Comparison of ENCODE assay signal across 12 cellular contexts in genomic region chr12:75655233-75655879, GRCh38.
A peak's percentile ranks its signal among the peaks of the same experiment; 100 is the strongest.
DNase-seq lines count a peak whose midpoint lies in the region; ATAC-seq and TF ChIP-seq lines count a peak whose summit lies in the region.
"Had no signal": no experiment of that assay in that cellular context is flagged by ENCODE, and none has a peak within 500 bp of the region (broad histone marks: within the 10 kb centered on the region; RNA-seq: fewer than 3 reads in every experiment).

No MANE protein-coding gene starts in this region.

- H4K20me1 ChIP-seq in PC-3 (ENCODE audit: low read length): no peaks in the 10 kb centered on the region

- peak overlapping the region; percentile 94 for H3K27ac ChIP-seq in Panc1 (ENCODE audit: low read length)
- H3K27ac ChIP-seq in thyroid gland: no peak overlapping the region
- no peak overlapping the region for H3K27ac ChIP-seq in PC-3 (ENCODE audit: low read length)

- peak; percentile 76 for DNase-seq in activated CD8-positive, alpha-beta memory T cell treated with anti-CD3 and anti-CD28 coated beads, Interleukin-2, amount 10 ng/mL, durations not matched to agents 7 days and 5 days
- no peak for DNase-seq in activated CD8-positive, alpha-beta memory T cell treated with anti-CD3 and anti-CD28 coated beads for 24 hours
- no peak for DNase-seq in Panc1 (ENCODE audit: low read depth, low spot score)
- peak in 1 of 2 donors; percentile 51 for DNase-seq in stimulated activated effector memory CD8-positive, alpha-beta T cell treated with anti-CD3 and anti-CD28 coated beads, Interleukin-12 subunit alpha, Interleukin-12 subunit beta, amount 100 ng/mL, for 72 hours (ENCODE audit: low spot score in 2 of 2)
- DNase-seq in thyroid gland: no peak
- DNase-seq in PC-3: no peak
- DNase-seq in stimulated activated CD4-positive, alpha-beta T cell treated with anti-CD3 and anti-CD28 coated beads, Interleukin-4, amount 100 ng/mL, for 24 hours: no peak
- DNase-seq: brain microvascular endothelial cell; kidney; NCI-H1048; stimulated activated CD4-positive, alpha-beta T cell treated with anti-CD3 and anti-CD28 coated beads, Interleukin-15, amount 100 ng/mL, for 24 hours had no signal

- 92 to 93% methylated on average over 4 of the region's 4 CpGs for WGBS in thyroid gland, 2 donors

- no peak overlapping the region for H3K9ac ChIP-seq in PC-3 (ENCODE audit: low read length)

- peak; percentile 76 for ATAC-seq in activated CD8-positive, alpha-beta memory T cell treated with anti-CD3 and anti-CD28 coated beads, Interleukin-2, amount 10 ng/mL, durations not matched to agents 7 days and 5 days
- ATAC-seq in HG02759 (IDR thresholded peaks at IDR 0.05; ENCODE audit: unreplicated experiment) (peak; percentile 56), Panc1 (no peak), PC-3 (no peak)
- ATAC-seq in stimulated activated effector memory CD8-positive, alpha-beta T cell treated with anti-CD3 and anti-CD28 coated beads, Interleukin-12 subunit alpha, Interleukin-12 subunit beta, amount 100 ng/mL, for 72 hours: peak; percentile 87

- H3K4me3 Mint-ChIP-seq in activated CD8-positive, alpha-beta memory T cell treated with anti-CD3 and anti-CD28 coated beads, Interleukin-2, amount 10 ng/mL, durations not matched to agents 7 days and 5 days: peak overlapping the region; percentile 6
- H3K4me3 Mint-ChIP-seq in stimulated activated effector memory CD8-positive, alpha-beta T cell treated with anti-CD3 and anti-CD28 coated beads, Interleukin-12 subunit alpha, Interleukin-12 subunit beta, amount 100 ng/mL, for 72 hours: no peak overlapping the region

- H3K27me3 Mint-ChIP-seq in activated CD8-positive, alpha-beta memory T cell treated with anti-CD3 and anti-CD28 coated beads, Interleukin-2, amount 10 ng/mL, durations not matched to agents 7 days and 5 days: peaks cover 28% of the 10 kb centered on the region

- no peak for TF ChIP-seq POLR2A in thyroid gland (IDR thresholded peaks at IDR 0.05)

- peaks cover 26% of the 10 kb centered on the region for H3K4me1 ChIP-seq in Panc1 (ENCODE audit: control insufficient read depth, insufficient read depth, low read length)
- no peaks in the 10 kb centered on the region for H3K4me1 ChIP-seq in thyroid gland
- H3K4me1 ChIP-seq in PC-3 (ENCODE audit: insufficient read depth, low read length): peaks cover 43% of the 10 kb centered on the region

- TF ChIP-seq CTCF in Panc1 (IDR thresholded peaks at IDR 0.05) (no peak), thyroid gland (IDR thresholded peaks at IDR 0.05) (no peak), PC-3 (conservative IDR thresholded peaks at IDR 0.05; ENCODE audit: low read depth, low read length) (no peak)

- BruUV-seq in Panc1 (replicated peaks; lab: Mats Ljungman, UMichigan) (no TSS peak), PC-3 (replicated peaks; lab: Mats Ljungman, UMichigan) (no TSS peak)

- H3K4me1 Mint-ChIP-seq in activated CD8-positive, alpha-beta memory T cell treated with anti-CD3 and anti-CD28 coated beads, Interleukin-2, amount 10 ng/mL, durations not matched to agents 7 days and 5 days: peaks cover 59% of the 10 kb centered on the region
- peaks cover 26% of the 10 kb centered on the region for H3K4me1 Mint-ChIP-seq in stimulated activated effector memory CD8-positive, alpha-beta T cell treated with anti-CD3 and anti-CD28 coated beads, Interleukin-12 subunit alpha, Interleukin-12 subunit beta, amount 100 ng/mL, for 72 hours

- H3K9me3 Mint-ChIP-seq in activated CD8-positive, alpha-beta memory T cell treated with anti-CD3 and anti-CD28 coated beads, Interleukin-2, amount 10 ng/mL, durations not matched to agents 7 days and 5 days (ENCODE audit: low read depth): no peaks in the 10 kb centered on the region
- H3K9me3 Mint-ChIP-seq in stimulated activated effector memory CD8-positive, alpha-beta T cell treated with anti-CD3 and anti-CD28 coated beads, Interleukin-12 subunit alpha, Interleukin-12 subunit beta, amount 100 ng/mL, for 72 hours: no peaks in the 10 kb centered on the region

- CTCF ChIA-PET in activated CD8-positive, alpha-beta memory T cell treated with anti-CD3 and anti-CD28 coated beads, Interleukin-2, amount 10 ng/mL, durations not matched to agents 7 days and 5 days (lab: Charles Lee): interaction anchor here (1.9 kb wide), 1 partner anchor 14 kb away, joined by 7 read pairs; no protein-coding TSS in a partner anchor
- CTCF ChIA-PET in Panc1 (lab: Charles Lee) (no interaction called here), PC-3 (lab: Charles Lee) (no interaction called here)

- H3K9me3 ChIP-seq in Panc1 (ENCODE audit: control insufficient read depth, insufficient read depth, low read depth, low read length) (peaks cover 15% of the 10 kb centered on the region; the same call in 1 of the 2 replicates), thyroid gland (no peaks in the 10 kb centered on the region), PC-3 (ENCODE audit: low read length) (no peaks in the 10 kb centered on the region)

- no peak overlapping the region for H3K4me2 ChIP-seq in PC-3 (ENCODE audit: low read length)

- H3K36me3 ChIP-seq in Panc1 (ENCODE audit: control insufficient read depth, insufficient read depth, low read length): no peaks in the 10 kb centered on the region
- no peaks in the 10 kb centered on the region for H3K36me3 ChIP-seq in thyroid gland
- H3K36me3 ChIP-seq in PC-3 (ENCODE audit: low read depth, low read length): no peaks in the 10 kb centered on the region
- H3K36me3 ChIP-seq: brain microvascular endothelial cell had no signal

- POLR2A ChIA-PET in Panc1 (lab: Charles Lee) (no interaction called here), PC-3 (lab: Charles Lee; ENCODE audit: unreplicated experiment) (no interaction called here)

- in situ Hi-C loops in Panc1 (cut with HindIII; ENCODE audit: low pct_unique_long_range_greater_than_20kb, low sequenced_read_pairs): no loop called here

- H3K27ac Mint-ChIP-seq in activated CD8-positive, alpha-beta memory T cell treated with anti-CD3 and anti-CD28 coated beads, Interleukin-2, amount 10 ng/mL, durations not matched to agents 7 days and 5 days: peak overlapping the region; percentile 92
- H3K27ac Mint-ChIP-seq in stimulated activated effector memory CD8-positive, alpha-beta T cell treated with anti-CD3 and anti-CD28 coated beads, Interleukin-12 subunit alpha, Interleukin-12 subunit beta, amount 100 ng/mL, for 72 hours: no peak overlapping the region

- peaks cover 16% of the 10 kb centered on the region for H3F3A ChIP-seq in PC-3 (ENCODE audit: low read length, unreplicated experiment)

- peaks cover 34% of the 10 kb centered on the region for H3K36me3 Mint-ChIP-seq in activated CD8-positive, alpha-beta memory T cell treated with anti-CD3 and anti-CD28 coated beads, Interleukin-2, amount 10 ng/mL, durations not matched to agents 7 days and 5 days
- H3K36me3 Mint-ChIP-seq in stimulated activated effector memory CD8-positive, alpha-beta T cell treated with anti-CD3 and anti-CD28 coated beads, Interleukin-12 subunit alpha, Interleukin-12 subunit beta, amount 100 ng/mL, for 72 hours: no peaks in the 10 kb centered on the region

- intact Hi-C loops in Panc1 (cut with micrococcal nuclease; ENCODE audit: unreplicated experiment): no loop called here
- intact Hi-C loops in thyroid gland (cut with DNase I): no loop called here
- intact Hi-C loops in PC-3 (cut with micrococcal nuclease): loop anchor here (5.0 kb wide), 1 partner anchor 297 kb away; no protein-coding TSS in a partner anchor

- no peaks in the 10 kb centered on the region for H3K79me2 ChIP-seq in PC-3 (ENCODE audit: low read length)

- no peaks in the 10 kb centered on the region for H3K9me2 ChIP-seq in PC-3 (replicated peaks; ENCODE audit: low read length)

- H2AFZ ChIP-seq in PC-3 (ENCODE audit: low read length): no peak overlapping the region

- H3K27me3 ChIP-seq in Panc1 (ENCODE audit: control insufficient read depth, insufficient read depth, low read length): no peaks in the 10 kb centered on the region
- H3K27me3 ChIP-seq in thyroid gland: no peaks in the 10 kb centered on the region
- no peaks in the 10 kb centered on the region for H3K27me3 ChIP-seq in PC-3 (ENCODE audit: low read length)
- H3K27me3 ChIP-seq: brain microvascular endothelial cell had no signal

- H3K4me3 ChIP-seq in Panc1 (ENCODE audit: low read depth in 2 of 2, low read length in 2 of 2) (no peak overlapping the region), thyroid gland (replicated peaks in 1 of 3) (no peak overlapping the region), PC-3 (ENCODE audit: low read length) (no peak overlapping the region)

Comparison
In these comparisons a context has a peak if more than half of its experiments do, and no peak if none do; other contexts are left out.
1. ATAC-seq: peak in activated CD8-positive, alpha-beta memory T cell treated with anti-CD3 and anti-CD28 coated beads, Interleukin-2, amount 10 ng/mL, durations not matched to agents 7 days and 5 days (single experiment), HG02759 (single experiment) and stimulated activated effector memory CD8-positive, alpha-beta T cell treated with anti-CD3 and anti-CD28 coated beads, Interleukin-12 subunit alpha, Interleukin-12 subunit beta, amount 100 ng/mL, for 72 hours (single experiment); none in Panc1 (single experiment) and PC-3 (single experiment).